34 cellular contexts compared by ENCODE assay signal in the genomic region with DNA sequence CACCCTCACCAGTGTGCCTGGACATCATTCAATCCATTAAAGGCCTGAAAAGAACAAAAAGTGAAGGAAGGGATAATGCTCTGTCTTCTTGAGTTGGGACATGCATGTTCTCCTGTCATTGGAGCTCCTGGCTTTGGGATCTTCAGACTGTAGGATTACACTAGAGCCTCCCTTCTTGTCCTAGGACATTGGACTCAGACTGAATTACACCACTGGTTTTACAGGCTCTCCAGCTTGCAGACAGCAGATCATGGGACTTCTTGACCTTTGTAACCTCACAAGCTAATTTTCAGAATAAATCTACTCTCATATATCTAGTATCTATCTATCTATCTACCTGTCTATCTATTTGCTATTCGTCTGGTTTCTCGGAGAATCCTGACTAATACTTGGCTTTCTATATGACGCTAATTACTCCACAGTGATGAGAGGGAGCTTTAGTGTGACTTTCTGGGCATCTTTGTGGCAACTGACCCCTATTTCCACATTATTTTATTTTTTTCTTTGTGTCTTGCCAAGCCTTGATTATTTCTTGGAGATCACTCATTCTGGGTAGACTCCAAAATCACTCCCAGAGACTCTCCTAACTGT.
"Had no signal": no experiment of that assay in that cellular context is flagged by ENCODE, and none has a peak within 500 bp of the region (broad histone marks: within the 10 kb centered on the region; RNA-seq: fewer than 3 reads in every experiment).

No MANE protein-coding gene starts in this region.

- H2AFZ ChIP-seq: PC-9 had no signal

- DNase-seq: activated B cell treated with CpG ODN at 0.5 μM for 24 hours; activated CD4-positive, alpha-beta memory T cell treated with anti-CD3 and anti-CD28 coated beads for 36 hours; activated CD4-positive, alpha-beta T cell treated with anti-CD3 and anti-CD28 coated beads for 4 hours; activated CD4-positive, alpha-beta T cell treated with anti-CD3 and anti-CD28 coated beads, Interleukin-2, amount 50 U/mL, for 1 hour; activated CD4-positive, CD25-positive, alpha-beta regulatory T cell treated with anti-CD3 and anti-CD28 coated beads, Interleukin-2, amount 50 U/mL, for 72 hours; activated CD8-positive, alpha-beta memory T cell treated with anti-CD3 and anti-CD28 coated beads, Interleukin-2, amount 50 U/mL, for 4 hours; activated gamma-delta T cell treated with Interleukin-2 at 50 U/mL for 16 hours; activated naive CD4-positive, alpha-beta T cell treated with anti-CD3 and anti-CD28 coated beads for 36 hours; activated T-cell treated with anti-CD3 and anti-CD28 coated beads for 4 hours; activated T-cell treated with anti-CD3 and anti-CD28 coated beads, Interleukin-2, amount 50 U/mL, for 4 hours; adrenal gland; body of pancreas; NCI-H1105; NCI-H1417 treated with DMSO at 0.1 percent for 48 hours; NCI-H187 treated with DMSO at 0.1 percent for 48 hours; NCI-H2081; NCI-H2171 treated with DMSO at 0.1 percent for 48 hours; NCI-H2227 treated with DMSO at 0.1 percent for 48 hours; NCI-H446; NCI-H510A treated with DMSO at 0.1 percent for 48 hours; NCI-H526 treated with DMSO at 0.1 percent for 48 hours; NK-92 treated with Interleukin-12 subunit alpha and Interleukin-12 subunit beta, amount 100 ng/mL, for 24 hours; PC-9; SW 1271; T-helper 1 cell; T-helper 2 cell; T-helper 9 cell had no signal

- H3K4me1 ChIP-seq: adrenal gland, body of pancreas, breast epithelium had no signal

- H3K9me3 ChIP-seq: adrenal gland, body of pancreas, breast epithelium had no signal

- H3K27ac ChIP-seq: adrenal gland, body of pancreas, breast epithelium, PC-9, RWPE1, VCaP had no signal

- H3K4me3 ChIP-seq: adrenal gland, body of pancreas, breast epithelium, PC-9 had no signal

- ATAC-seq: activated naive CD4-positive, alpha-beta T cell treated with anti-CD3 and anti-CD28 coated beads, Interleukin-2, amount 50 U/mL, for 72 hours; activated T-cell treated with anti-CD3 and anti-CD28 coated beads, Interleukin-2, amount 50 U/mL, for 4 hours; body of pancreas; Right ventricle myocardium inferior had no signal

- H3K36me3 ChIP-seq: adrenal gland, breast epithelium had no signal

- FAIRE-seq: astrocyte, RCC 7860 had no signal

- H3K27me3 ChIP-seq: body of pancreas had no signal

- H3K4me2 ChIP-seq: PC-9 had no signal
